14 cellular contexts compared by ENCODE assay signal in the genomic region with DNA sequence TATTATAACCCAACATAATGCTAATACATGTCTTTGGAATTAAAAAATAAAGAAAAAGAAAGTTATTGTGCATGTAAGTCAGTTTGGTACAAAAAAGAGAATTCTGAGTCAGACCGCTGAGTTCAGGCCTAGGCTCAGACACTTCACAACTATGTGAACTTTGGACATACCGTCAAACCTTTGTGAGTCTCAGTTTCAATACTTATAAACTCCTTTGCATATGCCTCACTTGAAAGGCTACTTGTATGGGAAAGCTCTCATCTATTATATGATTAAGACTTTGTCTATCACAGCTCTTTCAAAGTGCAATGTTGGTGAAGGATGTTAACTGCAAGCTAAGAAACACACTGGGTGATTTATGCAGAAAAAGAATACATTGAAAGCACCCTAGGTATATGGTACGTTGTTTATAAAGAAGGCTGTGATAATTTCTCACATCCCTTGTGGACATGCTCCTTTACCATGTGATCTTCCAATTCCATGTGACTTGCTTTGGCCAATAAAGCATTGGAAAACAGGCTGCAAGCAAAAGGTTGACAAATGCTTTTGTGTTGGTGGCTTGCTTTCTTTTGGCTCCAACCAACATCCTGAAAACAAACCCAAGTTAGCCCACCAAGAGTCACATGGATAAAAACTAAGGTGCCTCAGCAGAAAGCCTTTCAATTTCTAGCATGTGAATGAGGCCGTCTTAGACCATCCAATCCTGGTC. TPM values are rescaled to one million over a fixed set of nuclear protein-coding genes. Genes with fewer than 3 reads are reported as not detected.
DNase-seq lines count a peak whose midpoint lies in the region; ATAC-seq, FAIRE-seq and TF ChIP-seq lines count a peak whose summit lies in the region.
"Had no signal": no experiment of that assay in that cellular context is flagged by ENCODE, and none has a peak within 500 bp of the region (broad histone marks: within the 10 kb centered on the region; RNA-seq: fewer than 3 reads in every experiment).

No MANE protein-coding gene starts in this region.

- no peak overlapping the region for H2AFZ ChIP-seq in GM23248

- no peak overlapping the region for H3K4me2 ChIP-seq in GM23248 (ENCODE audit: unreplicated experiment)

- peak; percentile 95 for ATAC-seq in GM19324 (IDR thresholded peaks at IDR 0.05; ENCODE audit: low FRiP score, unreplicated experiment)
- ATAC-seq in HG02642 (IDR thresholded peaks at IDR 0.05; ENCODE audit: poor library complexity, unreplicated experiment) = peak; percentile 52
- ATAC-seq in HG03520 (IDR thresholded peaks at IDR 0.05; ENCODE audit: unreplicated experiment) = peak; percentile 81
- no peak for ATAC-seq in left lung
- ATAC-seq: HCT116, K562, left ventricle myocardium superior had no signal

- H3F3A ChIP-seq in GM23248 (ENCODE audit: insufficient read depth) = no peaks in the 10 kb centered on the region

- no peaks in the 10 kb centered on the region for H4K20me1 ChIP-seq in GM23248 (ENCODE audit: insufficient read depth)

- DNase-seq in GM12892 (ENCODE audit: insufficient read length) = no peak
- DNase-seq in activated effector memory CD4-positive, alpha-beta T cell treated with Interleukin-2 at 50 U/mL for 16 hours = no peak
- DNase-seq in activated naive CD4-positive, alpha-beta T cell treated with anti-CD3 and anti-CD28 coated beads, Interleukin-2, amount 50 U/mL, for 16 hours = no peak
- no peak for DNase-seq in GM23248
- DNase-seq in left lung = no peak
- DNase-seq: amygdala, left ventricle myocardium superior, NCI-H1694 treated with DMSO at 0.1 percent for 48 hours, T-helper 1 cell had no signal

- intact Hi-C loops in left lung (cut with DNase I) = no loop called here

- FAIRE-seq in GM12892 (lab: Jason Lieb, UNC) = peak; percentile 9
- FAIRE-seq: K562 had no signal

- 94 to 98% methylated on average over 4 of the region's 4 CpGs for WGBS in GM23248 (ENCODE audit: low coverage in 1 of 2, low lambda C conversion rate in 2 of 2, missing lambda C conversion rate in 2 of 2), 2 experiments

- no peak overlapping the region for H3K9ac ChIP-seq in GM23248

- H3K27me3 ChIP-seq in GM23248 (replicated peaks; ENCODE audit: insufficient read depth) = no peaks in the 10 kb centered on the region
- no peaks in the 10 kb centered on the region for H3K27me3 ChIP-seq in left lung

- H3K4me3 ChIP-seq in GM23248 (no peak overlapping the region), left lung (no peak overlapping the region)
- H3K4me3 ChIP-seq: K562 had no signal

- peak; percentile 54; the same call in 1 of the 2 replicates for TF ChIP-seq POLR2A in GM12892 (IDR thresholded peaks at IDR 0.05; ENCODE audit: low read depth, low read length)

- H3K36me3 ChIP-seq in GM23248 (ENCODE audit: low read depth) (peaks cover 16% of the 10 kb centered on the region), left lung (peaks cover 0 to 40% of the 10 kb centered on the region in 2 donors)

- H3K4me1 ChIP-seq in GM23248 (ENCODE audit: insufficient read depth) (peaks cover 4% of the 10 kb centered on the region; the same call in 1 of the 2 replicates), left lung (no peaks in the 10 kb centered on the region)

- H3K9me2 ChIP-seq in GM23248 (ENCODE audit: insufficient read depth) = no peaks in the 10 kb centered on the region

- H3K9me3 ChIP-seq in GM23248 (ENCODE audit: low read depth) (no peaks in the 10 kb centered on the region), left lung (no peaks in the 10 kb centered on the region)

- H3K27ac ChIP-seq in GM23248 = no peak overlapping the region
- no peak overlapping the region for H3K27ac ChIP-seq in left lung

- no peaks in the 10 kb centered on the region for H3K79me2 ChIP-seq in GM23248 (ENCODE audit: insufficient read depth)

- in situ Hi-C loops in GM23248 (cut with MboI) = no loop called here

- no peak for TF ChIP-seq CTCF in left lung (IDR thresholded peaks at IDR 0.05)

RNA-seq across cellular contexts. Expression of a gene that starts 49.6 kb away (rescaled TPM):
- polyA plus RNA-seq in GM12892 (2012; ENCODE audit: missing spikeins) = 19.2 TPM
- 9.6 and 12.1 TPM in 2 replicates for total RNA-seq in GM23248 (2014; rRNA removed; shearing (Covaris generic))
- 9.8 and 11.8 TPM in 2 replicates for polyA plus RNA-seq in GM23248 (2016; fragmentation: Nextera tagmentation; extraction: Ambion mirVana)
- total RNA-seq in left lung = 10 to 100 TPM; 20.3 to 22.4 TPM

RNA-seq across cellular contexts. Expression of a gene that starts 49.8 kb away (rescaled TPM):
- 27.6 TPM for polyA plus RNA-seq in GM12892 (2012; ENCODE audit: missing spikeins)
- 8.2 and 10.5 TPM in 2 replicates for total RNA-seq in GM23248 (2014; rRNA removed; shearing (Covaris generic))
- 7.6 and 9.7 TPM in 2 replicates for polyA plus RNA-seq in GM23248 (2016; fragmentation: Nextera tagmentation; extraction: Ambion mirVana)
- total RNA-seq in left lung = 10 to 100 TPM in 1 of 2 donors, 1 to 10 TPM in 1; 8.7 to 12.1 TPM
